In the genomic region with DNA sequence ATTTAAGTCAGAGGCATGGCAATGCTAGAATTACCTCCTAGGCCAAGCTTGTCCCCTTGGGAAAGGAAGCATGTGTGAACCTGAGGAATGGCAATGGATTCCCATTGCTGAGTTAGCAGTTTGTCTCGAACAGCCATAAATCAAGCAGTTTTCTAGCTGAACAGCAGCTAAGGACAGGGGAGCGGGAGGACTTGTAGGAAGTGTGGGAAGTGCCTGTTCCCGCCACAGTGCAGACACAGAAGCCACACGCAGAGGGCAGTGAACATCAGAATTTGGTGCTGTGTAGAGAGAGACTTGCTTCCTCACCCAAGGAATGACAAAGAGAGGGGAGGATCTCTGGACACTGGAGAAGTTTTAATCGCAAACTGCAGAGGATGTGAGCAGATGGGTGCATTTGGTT, we compare ENCODE assay signal across 10 cellular contexts. TPM values are rescaled to one million over a fixed set of nuclear protein-coding genes. Genes with fewer than 3 reads are reported as not detected.
DNase-seq lines count a peak whose midpoint lies in the region; ATAC-seq and TF ChIP-seq lines count a peak whose summit lies in the region.
"Had no signal": no experiment of that assay in that cellular context is flagged by ENCODE, and none has a peak within 500 bp of the region (broad histone marks: within the 10 kb centered on the region; RNA-seq: fewer than 3 reads in every experiment).

No MANE protein-coding gene starts in this region.

- H2BK15ac ChIP-seq in mesendoderm (replicated peaks; ENCODE audit: low read depth), result no peak overlapping the region

- peaks cover 46% of the 10 kb centered on the region for H3K4me1 Mint-ChIP-seq in brain
- H3K4me1 Mint-ChIP-seq in activated T-cell treated with anti-CD3 and anti-CD28 coated beads, Interleukin-2, amount 50 U/mL, for 24 hours (ENCODE audit: low read depth), result peaks cover 40% of the 10 kb centered on the region

- in situ Hi-C loops in KBM-7 (cut with MboI; ENCODE audit: low pct_unique_long_range_greater_than_20kb, low sequenced_read_pairs), result no loop called here

- H3K4ac ChIP-seq in mesendoderm (ENCODE audit: low read depth, low read length), result no peak overlapping the region

- no peak overlapping the region for H2AK5ac ChIP-seq in mesendoderm (ENCODE audit: low read length)

- no peaks in the 10 kb centered on the region for H3K27me3 Mint-ChIP-seq in brain
- peaks cover 28% of the 10 kb centered on the region for H3K27me3 Mint-ChIP-seq in activated T-cell treated with anti-CD3 and anti-CD28 coated beads, Interleukin-2, amount 50 U/mL, for 24 hours

- H3K4me2 ChIP-seq in DND-41 (ENCODE audit: insufficient read depth, low read length) (peak overlapping the region; percentile 87), mesendoderm (ENCODE audit: low read length) (peak overlapping the region; percentile 30)

- H3K18ac ChIP-seq in mesendoderm (ENCODE audit: low read length), result no peak overlapping the region

- H3K36me3 ChIP-seq in DND-41 (ENCODE audit: insufficient read depth, low read length), result peaks cover 60% of the 10 kb centered on the region
- peaks cover 1% of the 10 kb centered on the region for H3K36me3 ChIP-seq in mesendoderm (ENCODE audit: control insufficient read depth, insufficient read depth, low read length)
- H3K36me3 ChIP-seq: prostate gland had no signal

- ATAC-seq in DND-41 (ENCODE audit: insufficient read depth, low read depth), result no peak

- no peaks in the 10 kb centered on the region for H3K9me3 Mint-ChIP-seq in brain
- no peaks in the 10 kb centered on the region for H3K9me3 Mint-ChIP-seq in activated T-cell treated with anti-CD3 and anti-CD28 coated beads, Interleukin-2, amount 50 U/mL, for 24 hours

- H3K27me3 ChIP-seq in DND-41 (ENCODE audit: insufficient read depth, low read length, poor library complexity) (no peaks in the 10 kb centered on the region), mesendoderm (ENCODE audit: insufficient read depth, low read length, poor library complexity) (no peaks in the 10 kb centered on the region)

- H3K4me1 ChIP-seq in DND-41 (ENCODE audit: insufficient read depth, low read length) (peaks cover 51% of the 10 kb centered on the region), mesendoderm (ENCODE audit: control insufficient read depth, low read depth, low read length) (peaks cover 28% of the 10 kb centered on the region)
- H3K4me1 ChIP-seq: prostate gland had no signal

- H3K4me3 ChIP-seq in DND-41 (ENCODE audit: low read depth in 1 of 2, low read length in 2 of 2), result peak overlapping the region in 1 of 2 experiments; percentile 95; a peak in 2 of 4 replicates
- H3K4me3 ChIP-seq in mesendoderm (ENCODE audit: low read length), result no peak overlapping the region
- H3K4me3 ChIP-seq: prostate gland had no signal

- H4K8ac ChIP-seq in mesendoderm (ENCODE audit: low read depth, low read length), result no peak overlapping the region

- CTCF ChIA-PET in RWPE1 (lab: Yijun Ruan, JAX), result interaction anchor here (0.6 to 1.3 kb wide), 2 partner anchors 19 to 1504 kb away, joined by 5 read pairs; no protein-coding TSS in a partner anchor

- POLR2A ChIA-PET in RWPE1 (lab: Yijun Ruan, JAX; ENCODE audit: low non-redundant PET), result no interaction called here

- no peak overlapping the region for H4K5ac ChIP-seq in mesendoderm (ENCODE audit: low read length)

- H3K79me1 ChIP-seq in mesendoderm (ENCODE audit: low read length), result peaks cover 16% of the 10 kb centered on the region

- peak overlapping the region; percentile 45 for H3K56ac ChIP-seq in mesendoderm (ENCODE audit: low read length)

- peak overlapping the region; percentile 18 to 86 (median 52) for H3K4me3 Mint-ChIP-seq in brain
- H3K4me3 Mint-ChIP-seq in activated T-cell treated with anti-CD3 and anti-CD28 coated beads, Interleukin-2, amount 50 U/mL, for 24 hours, result no peak overlapping the region

- H2BK120ac ChIP-seq in mesendoderm (ENCODE audit: low read depth, low read length), result no peak overlapping the region

- peak overlapping the region; percentile 97; the same call in 1 of the 2 replicates for H3K9ac ChIP-seq in DND-41 (ENCODE audit: low read depth, low read length)
- peak overlapping the region; percentile 55 for H3K9ac ChIP-seq in mesendoderm (ENCODE audit: low read length)

- H3K79me2 ChIP-seq in DND-41 (ENCODE audit: insufficient read depth, low read length) (peaks cover 88% of the 10 kb centered on the region), mesendoderm (ENCODE audit: control insufficient read depth, insufficient read depth, low read length) (peaks cover 74% of the 10 kb centered on the region)

- H3K27ac ChIP-seq in DND-41 (ENCODE audit: low read length), result peak overlapping the region; percentile 58
- no peak overlapping the region for H3K27ac ChIP-seq in mesendoderm (ENCODE audit: low read depth, low read length)
- H3K27ac ChIP-seq in RWPE1, result no peak overlapping the region
- H3K27ac ChIP-seq: prostate gland had no signal

- H3K23ac ChIP-seq in mesendoderm (ENCODE audit: low read length), result no peak overlapping the region

- no peaks in the 10 kb centered on the region for H3K9me3 ChIP-seq in DND-41 (ENCODE audit: insufficient read depth, low read length, severe bottlenecking)
- H3K9me3 ChIP-seq: prostate gland had no signal

- WGBS in mesendoderm (ENCODE audit: extremely low coverage, insufficient coverage, low lambda C conversion rate), result no CpG with 5 or more reads among the region's 5 CpGs

- H2AFZ ChIP-seq in DND-41 (ENCODE audit: low read depth, low read length), result no peak overlapping the region

- DNase-seq in DND-41 (no peak), KBM-7 (peak; percentile 71), mesendoderm (peak; percentile 60), RWPE1 (ENCODE audit: low spot score) (no peak), SIG-M5 treated with dmso at 0.1 percent for 504 hours (lab: John Stamatoyannopoulos, UW; ENCODE audit: unreplicated experiment) (no peak)
- DNase-seq in activated T-cell treated with anti-CD3 and anti-CD28 coated beads, Interleukin-2, amount 50 U/mL, for 24 hours, result no peak
- no peak for DNase-seq in stimulated activated CD4-positive, alpha-beta T cell treated with anti-CD3 and anti-CD28 coated beads, Interleukin-4, amount 100 ng/mL, for 4 hours
- DNase-seq: NCI-H1048 had no signal

- peak; percentile 19 for TF ChIP-seq CTCF in DND-41 (IDR thresholded peaks at IDR 0.05; ENCODE audit: borderline replicate concordance, extremely low read depth, low read length, poor library complexity, severe bottlenecking)
- no peak for TF ChIP-seq CTCF in brain (conservative IDR thresholded peaks at IDR 0.05)
- TF ChIP-seq CTCF in RWPE1 (conservative IDR thresholded peaks at IDR 0.05; ENCODE audit: low read depth), result no peak

- H3K36me3 Mint-ChIP-seq in brain, result peaks cover 20% of the 10 kb centered on the region
- peaks cover 29% of the 10 kb centered on the region for H3K36me3 Mint-ChIP-seq in activated T-cell treated with anti-CD3 and anti-CD28 coated beads, Interleukin-2, amount 50 U/mL, for 24 hours (ENCODE audit: low read depth)

- peak overlapping the region; percentile 1 to 79 (median 31) for H3K27ac Mint-ChIP-seq in brain
- no peak overlapping the region for H3K27ac Mint-ChIP-seq in activated T-cell treated with anti-CD3 and anti-CD28 coated beads, Interleukin-2, amount 50 U/mL, for 24 hours

- no peak overlapping the region for H2BK5ac ChIP-seq in mesendoderm (ENCODE audit: low read length)

- H4K20me1 ChIP-seq in DND-41 (ENCODE audit: insufficient read depth, low read length), result peaks cover 68% of the 10 kb centered on the region

RNA-seq across cellular contexts. Expression of a gene that starts 3.8 kb away (rescaled TPM):
- 363 TPM for polyA plus RNA-seq in brain (ENCODE audit: insufficient read depth, low read depth, low replicate concordance)
- 198 TPM for polyA plus RNA-seq in mesendoderm (2013, experiment 1 of 2)
- 198 TPM for polyA plus RNA-seq in mesendoderm (2013, experiment 2 of 2)

RNA-seq across cellular contexts. Expression of a gene that starts 53.2 kb away (rescaled TPM):
- polyA plus RNA-seq in brain (ENCODE audit: insufficient read depth, low read depth, low replicate concordance), result not detected
- not detected for polyA plus RNA-seq in mesendoderm (2013, experiment 1 of 2)
- polyA plus RNA-seq in mesendoderm (2013, experiment 2 of 2), result not detected

Comparison
In these comparisons a context has a peak if more than half of its experiments do, and no peak if none do; other contexts are left out.
1. DNase-seq: peak in KBM-7 (single experiment) and mesendoderm (single experiment); none in DND-41 (single experiment), RWPE1 (single experiment), SIG-M5 treated with dmso at 0.1 percent for 504 hours (single experiment), activated T-cell treated with anti-CD3 and anti-CD28 coated beads, Interleukin-2, amount 50 U/mL, for 24 hours (single experiment) and stimulated activated CD4-positive, alpha-beta T cell treated with anti-CD3 and anti-CD28 coated beads, Interleukin-4, amount 100 ng/mL, for 4 hours (0 of 2).